11 cellular contexts compared by ENCODE assay signal in genomic region chr10:119348516-119349240, GRCh38.
DNase-seq lines count a peak whose midpoint lies in the region; ATAC-seq and TF ChIP-seq lines count a peak whose summit lies in the region.
"Had no signal": no experiment of that assay in that cellular context is flagged by ENCODE, and none has a peak within 500 bp of the region (broad histone marks: within the 10 kb centered on the region; RNA-seq: fewer than 3 reads in every experiment).

No MANE protein-coding gene starts in this region.

- no peak for TF ChIP-seq POLR2A in IMR-90 (IDR thresholded peaks at IDR 0.05; ENCODE audit: low read depth, low read length)

- H3K27ac ChIP-seq in IMR-90 (ENCODE audit: insufficient read depth, low read length) (peak overlapping the region; percentile 55; the same call in 1 of the 2 replicates), mesenchymal stem cell (ENCODE audit: low read length, poor library complexity, severe bottlenecking) (no peak overlapping the region), thoracic aorta (peak overlapping the region in 1 of 2 donors; percentile 1)

- H2BK120ac ChIP-seq in IMR-90 (ENCODE audit: low read depth, low read length) (no peak overlapping the region), mesenchymal stem cell (ENCODE audit: low read depth, low read length) (no peak overlapping the region)

- WGBS in IMR-90 (ENCODE audit: extremely low coverage in 2 of 2, insufficient read length in 1 of 2), 2 experiments: 29% methylated on average over 2 of the region's 15 CpGs; no CpG with 5 or more reads in 1 of the 2 experiments
- 80% methylated on average over 12 of the region's 15 CpGs for WGBS in mesenchymal stem cell

- H2BK5ac ChIP-seq in IMR-90 (ENCODE audit: low read depth, low read length, poor library complexity, severe bottlenecking) (no peak overlapping the region), mesenchymal stem cell (ENCODE audit: low read depth, low read length, poor library complexity, severe bottlenecking) (no peak overlapping the region)

- H3K14ac ChIP-seq in IMR-90 (replicated peaks; ENCODE audit: low read depth, low read length): no peak overlapping the region
- H3K14ac ChIP-seq in mesenchymal stem cell (ENCODE audit: low read length in 2 of 2): peak overlapping the region in 1 of 2 experiments; percentile 6

- POLR2A ChIA-PET in IMR-90 (lab: Charles Lee; ENCODE audit: unreplicated experiment): no interaction called here

- peaks cover 28% of the 10 kb centered on the region for H3K4me1 ChIP-seq in IMR-90 (ENCODE audit: control insufficient read depth, insufficient read depth, low read length)
- peaks cover 24% of the 10 kb centered on the region for H3K4me1 ChIP-seq in mesenchymal stem cell (ENCODE audit: control insufficient read depth, insufficient read depth, low read depth, low read length)
- H3K4me1 ChIP-seq in thoracic aorta (ENCODE audit: control insufficient read depth in 1 of 2, low read depth in 2 of 2): peaks cover 34 to 66% of the 10 kb centered on the region in 2 donors

- H2BK15ac ChIP-seq in IMR-90 (ENCODE audit: low read depth, low read length) (no peak overlapping the region), mesenchymal stem cell (ENCODE audit: low read depth, poor library complexity, severe bottlenecking) (no peak overlapping the region)

- no peak overlapping the region for H2AK9ac ChIP-seq in IMR-90 (replicated peaks; ENCODE audit: low read depth, low read length, poor library complexity)

- H2AFZ ChIP-seq in IMR-90 (replicated peaks; ENCODE audit: low read length, poor library complexity) (no peak overlapping the region), mesenchymal stem cell (ENCODE audit: low read depth, low read length) (no peak overlapping the region)

- H4K91ac ChIP-seq in IMR-90 (ENCODE audit: insufficient read depth, low read depth, low read length) (no peak overlapping the region; the same call in 1 of the 2 replicates), mesenchymal stem cell (ENCODE audit: low read length) (no peak overlapping the region)

- H2AK5ac ChIP-seq in IMR-90 (ENCODE audit: low read depth, low read length) (peak overlapping the region; percentile 27; the same call in 1 of the 2 replicates), mesenchymal stem cell (ENCODE audit: low read length, severe bottlenecking) (peak overlapping the region; percentile 12)

- H3K4me2 ChIP-seq in IMR-90 (ENCODE audit: low read depth, low read length) (no peak overlapping the region), mesenchymal stem cell (ENCODE audit: low read length, poor library complexity, severe bottlenecking) (no peak overlapping the region)

- peaks cover 70% of the 10 kb centered on the region for H4K20me1 ChIP-seq in IMR-90 (ENCODE audit: insufficient read depth, low read length)

- DNase-seq in IMR-90 (peak; percentile 54), fibroblast of gingiva (ENCODE audit: low read depth) (peak; percentile 37), mesenchymal stem cell (no peak), thoracic aorta (ENCODE audit: low spot score) (no peak), SIG-M5 (lab: John Stamatoyannopoulos, UW) (no peak)
- DNase-seq in stimulated activated naive CD4-positive, alpha-beta T cell (lab: John Stamatoyannopoulos, UW): no peak
- no peak for DNase-seq in activated naive CD4-positive, alpha-beta T cell (lab: John Stamatoyannopoulos, UW)
- DNase-seq: activated CD4-positive, alpha-beta T cell treated with anti-CD3 and anti-CD28 coated beads, Interleukin-2, amount 50 U/mL, for 48 hours had no signal

- no peak overlapping the region for H3K56ac ChIP-seq in IMR-90 (ENCODE audit: extremely low read depth, insufficient read depth, low read length)

- intact Hi-C loops in IMR-90 (cut with micrococcal nuclease): no loop called here

- H3K18ac ChIP-seq in IMR-90 (ENCODE audit: low read depth, low read length) (peak overlapping the region; percentile 0; the same call in 1 of the 2 replicates), mesenchymal stem cell (ENCODE audit: low read depth in 1 of 2, low read length in 2 of 2) (no peak overlapping the region)

- no peak overlapping the region for H3K23ac ChIP-seq in IMR-90 (ENCODE audit: low read depth, low read length)
- H3K23ac ChIP-seq in mesenchymal stem cell (ENCODE audit: low read length in 2 of 2): no peak overlapping the region

- H4K8ac ChIP-seq in IMR-90 (ENCODE audit: low read depth in 2 of 2, low read length in 2 of 2) (peak overlapping the region in 1 of 2 experiments; percentile 8; a peak in 2 of 4 replicates), mesenchymal stem cell (ENCODE audit: low read length) (no peak overlapping the region)

- ATAC-seq in IMR-90 (ENCODE audit: low read depth) (peak; percentile 54), thoracic aorta (ENCODE audit: insufficient number of reproducible peaks, low FRiP score, low read depth) (no peak), HG03159 (IDR thresholded peaks at IDR 0.05; ENCODE audit: unreplicated experiment) (no peak)
- ATAC-seq: GM12878 had no signal

- dilution Hi-C loops in IMR-90 (cut with HindIII; ENCODE audit: low sequenced_read_pairs, unreplicated experiment): no loop called here

- no TSS peak for BruUV-seq in IMR-90 (replicated peaks; lab: Mats Ljungman, UMichigan)

- H3K9me3 ChIP-seq in IMR-90 (ENCODE audit: control insufficient read depth, insufficient read depth, low read length) (peaks cover 4% of the 10 kb centered on the region; the same call in 1 of the 2 replicates), mesenchymal stem cell (ENCODE audit: control insufficient read depth, low read length) (peaks cover 12% of the 10 kb centered on the region), thoracic aorta (no peaks in the 10 kb centered on the region)
- H3K9me3 ChIP-seq: uterus had no signal

- H3K4me3 ChIP-seq in IMR-90 (ENCODE audit: insufficient read depth, low read depth, low read length) (no peak overlapping the region), mesenchymal stem cell (ENCODE audit: insufficient read depth in 1 of 2, low read depth in 1 of 2, low read length in 2 of 2) (no peak overlapping the region), thoracic aorta (no peak overlapping the region)
- H3K4me3 ChIP-seq: GM12878, uterus had no signal

- H3K79me1 ChIP-seq in IMR-90 (ENCODE audit: low read depth in 1 of 2, low read length in 2 of 2): peaks cover 40 to 84% of the 10 kb centered on the region in 2 experiments
- peaks cover 1% of the 10 kb centered on the region for H3K79me1 ChIP-seq in mesenchymal stem cell (replicated peaks; ENCODE audit: low read length, poor library complexity, severe bottlenecking)

- no peaks in the 10 kb centered on the region for H3K27me3 ChIP-seq in IMR-90 (ENCODE audit: control insufficient read depth, insufficient read depth, low read length)
- H3K27me3 ChIP-seq in mesenchymal stem cell (ENCODE audit: control insufficient read depth in 1 of 2, insufficient read depth in 1 of 2, low read length in 2 of 2): no peaks in the 10 kb centered on the region
- H3K27me3 ChIP-seq in thoracic aorta (replicated peaks; ENCODE audit: insufficient read depth): no peaks in the 10 kb centered on the region
- H3K27me3 ChIP-seq: uterus had no signal

- H3K9me1 ChIP-seq in IMR-90 (ENCODE audit: insufficient read depth, low read length): peaks cover 9% of the 10 kb centered on the region

- CTCF ChIA-PET in IMR-90 (lab: Yijun Ruan, JAX): no interaction called here

- H3K4ac ChIP-seq in IMR-90 (ENCODE audit: low read depth, low read length) (no peak overlapping the region), mesenchymal stem cell (ENCODE audit: low read depth in 1 of 2, low read length in 2 of 2) (no peak overlapping the region)

- H2BK20ac ChIP-seq in IMR-90 (ENCODE audit: low read depth, low read length): no peak overlapping the region

- TF ChIP-seq CTCF in IMR-90 (conservative IDR thresholded peaks at IDR 0.05; ENCODE audit: low read depth, low read length) (peak; percentile 17; the same call in 1 of the 2 replicates), thoracic aorta (IDR thresholded peaks at IDR 0.05) (peak; percentile 12)

- no peak overlapping the region for H2BK12ac ChIP-seq in mesenchymal stem cell (ENCODE audit: low read length in 2 of 2)

- peaks cover 47% of the 10 kb centered on the region for H3K36me3 ChIP-seq in IMR-90 (ENCODE audit: control insufficient read depth, insufficient read depth, low read length)
- peaks cover 6 to 7% of the 10 kb centered on the region in 2 experiments for H3K36me3 ChIP-seq in mesenchymal stem cell (ENCODE audit: control insufficient read depth in 1 of 2, insufficient read depth in 2 of 2, low read depth in 1 of 2, low read length in 2 of 2)
- H3K36me3 ChIP-seq in thoracic aorta: no peaks in the 10 kb centered on the region
- H3K36me3 ChIP-seq: uterus had no signal

- H4K5ac ChIP-seq in IMR-90 (ENCODE audit: low read depth, low read length): no peak overlapping the region

- no peak overlapping the region for H3K9ac ChIP-seq in IMR-90 (ENCODE audit: low read depth, low read length)
- H3K9ac ChIP-seq in mesenchymal stem cell (ENCODE audit: low read length): peak overlapping the region; percentile 6

- TF ChIP-seq RAD21 in IMR-90 (IDR thresholded peaks at IDR 0.05; ENCODE audit: low read length): no peak

- in situ Hi-C loops in IMR-90 (cut with MboI; ENCODE audit: low sequenced_read_pairs): no loop called here

TF ChIP-seq in IMR-90, 13 proteins besides CTCF, POLR2A, EP300 and RAD21:
- TF ChIP-seq MAFK (IDR thresholded peaks at IDR 0.05; ENCODE audit: low read depth, low read length): no peak
- peak; percentile 75 for TF ChIP-seq CEBPB (IDR thresholded peaks at IDR 0.05; ENCODE audit: low read depth, low read length)
- peak; percentile 25; the same call in 1 of the 2 replicates for TF ChIP-seq SMC3 (IDR thresholded peaks at IDR 0.05; ENCODE audit: low read depth, low read length)

Comparison
In these comparisons a context has a peak if more than half of its experiments do, and no peak if none do; other contexts are left out.
1. DNase-seq: peak in IMR-90 (single experiment) and fibroblast of gingiva (single experiment); none in mesenchymal stem cell (single experiment), thoracic aorta (single experiment), stimulated activated naive CD4-positive, alpha-beta T cell (0 of 6), SIG-M5 (single experiment) and activated naive CD4-positive, alpha-beta T cell (0 of 4).